34 cellular contexts compared by ENCODE assay signal in the genomic region with DNA sequence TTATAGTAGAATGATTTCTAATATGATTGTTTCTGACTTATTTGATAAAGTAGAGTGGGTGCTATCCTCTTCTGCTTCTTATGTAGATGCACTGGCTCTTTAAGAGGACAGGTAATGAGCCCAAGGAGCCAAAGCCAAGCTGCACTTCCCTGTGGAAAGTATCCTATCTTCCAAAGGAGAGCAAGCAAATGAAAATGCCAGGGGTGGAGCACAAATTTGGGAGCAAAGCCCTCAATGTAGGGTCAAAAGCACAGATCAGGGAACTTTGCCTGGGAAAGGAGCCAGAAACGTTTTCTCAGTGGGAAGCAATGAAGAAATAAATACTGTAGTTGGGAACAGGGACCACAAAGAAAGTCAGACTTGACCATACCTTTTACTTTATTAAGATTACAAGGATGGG.
"Had no signal": no experiment of that assay in that cellular context is flagged by ENCODE, and none has a peak within 500 bp of the region (broad histone marks: within the 10 kb centered on the region; RNA-seq: fewer than 3 reads in every experiment).

No MANE protein-coding gene starts in this region.

- H3K27ac Mint-ChIP-seq: activated naive CD4-positive, alpha-beta T cell treated with anti-CD3 and anti-CD28 coated beads for 36 hours; activated naive CD4-positive, alpha-beta T cell treated with anti-CD3 and anti-CD28 coated beads, Interleukin-2, amount 10 ng/mL, durations not matched to agents 7 days and 5 days; activated naive CD4-positive, alpha-beta T cell treated with anti-CD3 and anti-CD28 coated beads, Interleukin-2, amount 50 U/mL, for 24 hours; activated naive CD4-positive, alpha-beta T cell treated with anti-CD3 and anti-CD28 coated beads, Interleukin-2, amount 50 U/mL, for 72 hours; activated naive CD8-positive, alpha-beta T cell; activated naive CD8-positive, alpha-beta T cell treated with anti-CD3 and anti-CD28 coated beads for 36 hours; activated naive CD8-positive, alpha-beta T cell treated with anti-CD3 and anti-CD28 coated beads, Interleukin-2, amount 10 ng/mL, durations not matched to agents 7 days and 5 days; activated naive CD8-positive, alpha-beta T cell treated with anti-CD3 and anti-CD28 coated beads, Interleukin-2, amount 50 U/mL, for 24 hours; activated T-cell treated with anti-CD3 and anti-CD28 coated beads, Interleukin-2, amount 50 U/mL, for 24 hours; activated T-cell treated with anti-CD3 and anti-CD28 coated beads, Interleukin-2, amount 50 U/mL, for 72 hours; activated T-helper 1 cell treated with anti-CD3 and anti-CD28 coated beads, Interleukin-12 subunit alpha, Interleukin-12 subunit beta, Interleukin-2, Interleukin-4 antibody, amounts not matched to agents 30 ng/mL and 10 ng/mL and 1 ng/mL, durations not matched to agents 14 hours and 24 hours and 36 hours; activated T-helper 17 cell treated with anti-CD3 and anti-CD28 coated beads, Interleukin-2, amount 50 U/mL, for 72 hours; activated T-helper 2 cell treated with anti-CD3 and anti-CD28 coated beads, Interferon-gamma antibody, Interleukin-2, Interleukin-4, amounts not matched to agents 10 μg/mL and 5 μg/mL and 100 μg/mL, durations not matched to agents 14 hours and 24 hours and 36 hours; brain had no signal

- H3K27me3 Mint-ChIP-seq: brain; central memory CD8-positive, alpha-beta T cell had no signal

- DNase-seq: activated effector memory CD4-positive, alpha-beta T cell treated with anti-CD3 and anti-CD28 coated beads, Interleukin-2, amount 50 U/mL, for 16 hours; activated effector memory CD4-positive, alpha-beta T cell treated with Interleukin-2 at 50 U/mL for 16 hours; activated gamma-delta T cell; activated gamma-delta T cell treated with Interleukin-2 at 50 U/mL for 16 hours; activated naive CD4-positive, alpha-beta T cell; activated naive CD4-positive, alpha-beta T cell treated with anti-CD3 and anti-CD28 coated beads for 36 hours; activated naive CD4-positive, alpha-beta T cell treated with anti-CD3 and anti-CD28 coated beads, Interleukin-2, amount 10 ng/mL, durations not matched to agents 7 days and 5 days; activated naive CD4-positive, alpha-beta T cell treated with anti-CD3 and anti-CD28 coated beads, Interleukin-2, amount 50 U/mL, for 16 hours; activated naive CD4-positive, alpha-beta T cell treated with Interleukin-2 at 50 U/mL for 16 hours; activated naive CD8-positive, alpha-beta T cell treated with anti-CD3 and anti-CD28 coated beads for 36 hours; activated naive CD8-positive, alpha-beta T cell treated with anti-CD3 and anti-CD28 coated beads, Interleukin-2, amount 10 ng/mL, durations not matched to agents 7 days and 5 days; activated naive CD8-positive, alpha-beta T cell treated with anti-CD3 and anti-CD28 coated beads, Interleukin-2, amount 50 U/mL, for 24 hours; activated T-cell treated with anti-CD3 and anti-CD28 coated beads, Interleukin-2, amount 50 U/mL, for 24 hours; activated T-cell treated with anti-CD3 and anti-CD28 coated beads, Interleukin-2, amount 50 U/mL, for 4 hours; activated T-cell treated with anti-CD3 and anti-CD28 coated beads, Interleukin-2, amount 50 U/mL, for 48 hours; activated T-cell treated with anti-CD3 and anti-CD28 coated beads, Interleukin-2, amount 50 U/mL, for 72 hours; adrenal gland; amniotic stem cell; amygdala; anterior cingulate cortex; aorta; body of pancreas; brain microvascular endothelial cell; caudate nucleus; central memory CD4-positive, alpha-beta T cell; cerebellar nuclear complex had no signal

- H3K4me3 Mint-ChIP-seq: activated naive CD4-positive, alpha-beta T cell treated with anti-CD3 and anti-CD28 coated beads for 36 hours; activated naive CD4-positive, alpha-beta T cell treated with anti-CD3 and anti-CD28 coated beads, Interleukin-2, amount 10 ng/mL, durations not matched to agents 7 days and 5 days; activated naive CD4-positive, alpha-beta T cell treated with anti-CD3 and anti-CD28 coated beads, Interleukin-2, amount 50 U/mL, for 24 hours; activated naive CD8-positive, alpha-beta T cell; activated naive CD8-positive, alpha-beta T cell treated with anti-CD3 and anti-CD28 coated beads for 36 hours; activated naive CD8-positive, alpha-beta T cell treated with anti-CD3 and anti-CD28 coated beads, Interleukin-2, amount 10 ng/mL, durations not matched to agents 7 days and 5 days; activated naive CD8-positive, alpha-beta T cell treated with anti-CD3 and anti-CD28 coated beads, Interleukin-2, amount 50 U/mL, for 24 hours; activated T-cell treated with anti-CD3 and anti-CD28 coated beads, Interleukin-2, amount 50 U/mL, for 24 hours; activated T-cell treated with anti-CD3 and anti-CD28 coated beads, Interleukin-2, amount 50 U/mL, for 4 hours; activated T-cell treated with anti-CD3 and anti-CD28 coated beads, Interleukin-2, amount 50 U/mL, for 72 hours; activated T-helper 1 cell treated with anti-CD3 and anti-CD28 coated beads, Interleukin-12 subunit alpha, Interleukin-12 subunit beta, Interleukin-2, Interleukin-4 antibody, amounts not matched to agents 30 ng/mL and 10 ng/mL and 1 ng/mL, durations not matched to agents 14 hours and 24 hours and 36 hours; activated T-helper 17 cell treated with anti-CD3 and anti-CD28 coated beads, Interleukin-2, amount 50 U/mL, for 72 hours; brain; central memory CD8-positive, alpha-beta T cell had no signal

- H3K36me3 Mint-ChIP-seq: activated naive CD4-positive, alpha-beta T cell treated with anti-CD3 and anti-CD28 coated beads, Interleukin-2, amount 10 ng/mL, durations not matched to agents 7 days and 5 days; activated naive CD4-positive, alpha-beta T cell treated with anti-CD3 and anti-CD28 coated beads, Interleukin-2, amount 50 U/mL, for 72 hours; activated naive CD8-positive, alpha-beta T cell; activated naive CD8-positive, alpha-beta T cell treated with anti-CD3 and anti-CD28 coated beads for 36 hours; activated naive CD8-positive, alpha-beta T cell treated with anti-CD3 and anti-CD28 coated beads, Interleukin-2, amount 10 ng/mL, durations not matched to agents 7 days and 5 days; brain had no signal

- H3K4me1 Mint-ChIP-seq: activated naive CD4-positive, alpha-beta T cell treated with anti-CD3 and anti-CD28 coated beads, Interleukin-2, amount 10 ng/mL, durations not matched to agents 7 days and 5 days; activated naive CD4-positive, alpha-beta T cell treated with anti-CD3 and anti-CD28 coated beads, Interleukin-2, amount 50 U/mL, for 24 hours; activated naive CD8-positive, alpha-beta T cell treated with anti-CD3 and anti-CD28 coated beads for 36 hours; activated naive CD8-positive, alpha-beta T cell treated with anti-CD3 and anti-CD28 coated beads, Interleukin-2, amount 10 ng/mL, durations not matched to agents 7 days and 5 days; activated naive CD8-positive, alpha-beta T cell treated with anti-CD3 and anti-CD28 coated beads, Interleukin-2, amount 50 U/mL, for 24 hours; activated T-helper 17 cell treated with anti-CD3 and anti-CD28 coated beads, Interleukin-2, amount 50 U/mL, for 72 hours; brain; central memory CD8-positive, alpha-beta T cell had no signal

- H3K9me3 Mint-ChIP-seq: activated naive CD4-positive, alpha-beta T cell treated with anti-CD3 and anti-CD28 coated beads for 36 hours; activated naive CD4-positive, alpha-beta T cell treated with anti-CD3 and anti-CD28 coated beads, Interleukin-2, amount 10 ng/mL, durations not matched to agents 7 days and 5 days; activated naive CD4-positive, alpha-beta T cell treated with anti-CD3 and anti-CD28 coated beads, Interleukin-2, amount 50 U/mL, for 24 hours; activated naive CD4-positive, alpha-beta T cell treated with anti-CD3 and anti-CD28 coated beads, Interleukin-2, amount 50 U/mL, for 72 hours; activated naive CD8-positive, alpha-beta T cell treated with anti-CD3 and anti-CD28 coated beads for 36 hours; activated naive CD8-positive, alpha-beta T cell treated with anti-CD3 and anti-CD28 coated beads, Interleukin-2, amount 10 ng/mL, durations not matched to agents 7 days and 5 days; activated naive CD8-positive, alpha-beta T cell treated with anti-CD3 and anti-CD28 coated beads, Interleukin-2, amount 50 U/mL, for 24 hours; activated T-cell treated with anti-CD3 and anti-CD28 coated beads, Interleukin-2, amount 50 U/mL, for 24 hours; activated T-cell treated with anti-CD3 and anti-CD28 coated beads, Interleukin-2, amount 50 U/mL, for 4 hours; activated T-cell treated with anti-CD3 and anti-CD28 coated beads, Interleukin-2, amount 50 U/mL, for 72 hours; activated T-helper 1 cell treated with anti-CD3 and anti-CD28 coated beads, Interleukin-12 subunit alpha, Interleukin-12 subunit beta, Interleukin-2, Interleukin-4 antibody, amounts not matched to agents 30 ng/mL and 10 ng/mL and 1 ng/mL, durations not matched to agents 14 hours and 24 hours and 36 hours; activated T-helper 17 cell treated with anti-CD3 and anti-CD28 coated beads, Interleukin-2, amount 50 U/mL, for 72 hours; activated T-helper 2 cell treated with anti-CD3 and anti-CD28 coated beads, Interferon-gamma antibody, Interleukin-2, Interleukin-4, amounts not matched to agents 10 μg/mL and 5 μg/mL and 100 μg/mL, durations not matched to agents 14 hours and 24 hours and 36 hours; brain; central memory CD8-positive, alpha-beta T cell had no signal

- ATAC-seq: activated naive CD4-positive, alpha-beta T cell treated with anti-CD3 and anti-CD28 coated beads, Interleukin-2, amount 50 U/mL, for 72 hours; activated naive CD8-positive, alpha-beta T cell treated with anti-CD3 and anti-CD28 coated beads, Interleukin-2, amount 50 U/mL, for 24 hours; activated T-cell treated with anti-CD3 and anti-CD28 coated beads, Interleukin-2, amount 50 U/mL, for 4 hours; activated T-cell treated with anti-CD3 and anti-CD28 coated beads, Interleukin-2, amount 50 U/mL, for 72 hours; activated T-helper 17 cell treated with anti-CD3 and anti-CD28 coated beads, Interleukin-2, amount 50 U/mL, for 72 hours; body of pancreas had no signal
